15 cellular contexts compared by ENCODE assay signal in the genomic region with DNA sequence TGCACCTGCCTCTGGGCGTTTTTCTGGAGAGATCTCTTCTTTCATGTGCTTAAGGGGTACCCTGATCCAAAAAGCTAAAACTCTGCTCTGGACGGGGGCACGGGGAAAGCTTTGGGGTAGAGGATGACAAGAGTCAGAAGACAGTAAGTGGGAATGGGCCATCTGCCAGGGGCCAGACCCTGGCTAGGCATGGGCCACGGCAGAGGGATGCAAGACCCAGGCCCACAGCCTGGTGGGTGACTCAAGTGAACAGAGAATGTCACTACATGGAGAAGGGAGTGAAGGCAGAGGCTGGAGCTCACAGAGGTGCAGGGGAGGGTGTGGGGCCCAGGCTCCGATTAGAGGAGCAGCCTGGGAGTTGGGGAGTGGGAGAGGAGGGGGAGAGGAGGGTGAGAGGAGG. TPM values are rescaled to one million over a fixed set of nuclear protein-coding genes. Genes with fewer than 3 reads are reported as not detected.
A peak's percentile ranks its signal among the peaks of the same experiment; 100 is the strongest.
DNase-seq lines count a peak whose midpoint lies in the region; ATAC-seq and TF ChIP-seq lines count a peak whose summit lies in the region.
"Had no signal": no experiment of that assay in that cellular context is flagged by ENCODE, and none has a peak within 500 bp of the region (broad histone marks: within the 10 kb centered on the region; RNA-seq: fewer than 3 reads in every experiment).

No MANE protein-coding gene starts in this region.

- TF ChIP-seq EP300 in gastroesophageal sphincter (IDR thresholded peaks at IDR 0.05) = no peak
- no peak for TF ChIP-seq EP300 in sigmoid colon (IDR thresholded peaks at IDR 0.05)

- H3K4me3 ChIP-seq in right cardiac atrium (ENCODE audit: low read length) (no peak overlapping the region), gastroesophageal sphincter (no peak overlapping the region), sigmoid colon (no peak overlapping the region)
- H3K4me3 ChIP-seq: A549 had no signal

- intact Hi-C loops in right cardiac atrium (cut with DNase I) = no loop called here
- intact Hi-C loops in left ventricle myocardium superior (cut with micrococcal nuclease) = no loop called here
- intact Hi-C loops in sigmoid colon (cut with DNase I) = no loop called here

- H3K4me1 ChIP-seq in right cardiac atrium (ENCODE audit: control insufficient read depth, insufficient read depth, low read length) (no peaks in the 10 kb centered on the region), gastroesophageal sphincter (peaks cover 0 to 16% (median 0%) of the 10 kb centered on the region in 3 donors), sigmoid colon (peaks cover 0 to 17% (median 8%) of the 10 kb centered on the region in 4 donors)
- H3K4me1 ChIP-seq: A549, Caco-2 had no signal

- H3K9me3 ChIP-seq in right cardiac atrium (ENCODE audit: control insufficient read depth, low read length) (no peaks in the 10 kb centered on the region), gastroesophageal sphincter (no peaks in the 10 kb centered on the region), sigmoid colon (no peaks in the 10 kb centered on the region)
- H3K9me3 ChIP-seq: A549, Caco-2 had no signal

- TF ChIP-seq CTCF in gastroesophageal sphincter (IDR thresholded peaks at IDR 0.05) (no peak), sigmoid colon (IDR thresholded peaks at IDR 0.05) (no peak)

- H3K27me3 ChIP-seq in right cardiac atrium (ENCODE audit: control insufficient read depth, insufficient read depth) = no peaks in the 10 kb centered on the region
- no peaks in the 10 kb centered on the region for H3K27me3 ChIP-seq in gastroesophageal sphincter
- H3K27me3 ChIP-seq in sigmoid colon = no peaks in the 10 kb centered on the region

- H3K27ac ChIP-seq in right cardiac atrium (ENCODE audit: low read length) (no peak overlapping the region), gastroesophageal sphincter (peak overlapping the region in 3 of 4 donors; percentile 35 to 51 (median 48)), sigmoid colon (peak overlapping the region; percentile 14 to 99 (median 64))
- H3K27ac ChIP-seq: A549, HL-60 had no signal

- 83% methylated on average over 5 of the region's 5 CpGs for WGBS in right cardiac atrium
- WGBS in gastroesophageal sphincter (ENCODE audit: low coverage in 1 of 2), 2 donors = 50% methylated on average over 2 of the region's 5 CpGs; no CpG with 5 or more reads in 1 of the 2 donors
- 86 to 88% methylated on average over 5 of the region's 5 CpGs for WGBS in sigmoid colon, 2 donors

- peaks cover 0 to 100% of the 10 kb centered on the region in 2 donors for H3K36me3 ChIP-seq in gastroesophageal sphincter
- peaks cover 60 to 100% (median 97%) of the 10 kb centered on the region in 4 donors for H3K36me3 ChIP-seq in sigmoid colon

- TF ChIP-seq POLR2A in gastroesophageal sphincter (IDR thresholded peaks at IDR 0.05) (no peak), sigmoid colon (IDR thresholded peaks at IDR 0.05) (no peak)

- ATAC-seq in right cardiac atrium (no peak), left ventricle myocardium superior (no peak), gastroesophageal sphincter (no peak)
- ATAC-seq: A549; CD8-positive, alpha-beta T cell had no signal

- DNase-seq in right cardiac atrium (peak; percentile 6 to 23 (median 15)), left ventricle myocardium superior (no peak), sigmoid colon (no peak), NCI-H82 (lab: John Stamatoyannopoulos, UW) (no peak), ACHN (no peak), anterior cingulate cortex (lab: John Stamatoyannopoulos, UW) (no peak)
- DNase-seq: Caco-2, DND-41, GDM1, HCEC 1CT had no signal

- in situ Hi-C loops in ACHN (cut with HindIII; ENCODE audit: low pct_ligation_motif_present, low pct_unique_long_range_greater_than_20kb, low sequenced_read_pairs) = no loop called here

RNA-seq across cellular contexts. Expression of gene FLNC, which starts 15.3 kb away (rescaled TPM):
- 100 to 1,000 TPM; 244 to 358 (median 285) TPM for total RNA-seq in right cardiac atrium
- 216 TPM for polyA plus RNA-seq in right cardiac atrium
- total RNA-seq in left ventricle myocardium superior = 591 TPM
- total RNA-seq in gastroesophageal sphincter = 1,000 to 10,000 TPM in 1 of 4 donors, 100 to 1,000 TPM in 3; 308 to 1,162 (median 401) TPM
- 100 to 1,000 TPM in 3 of 4 donors, 10 to 100 TPM in 1; 95.3 to 489 (median 242) TPM for total RNA-seq in sigmoid colon
- polyA plus RNA-seq in sigmoid colon = 10 to 100 TPM in 1 of 3 donors, 1 to 10 TPM in 1, under 1 TPM in 1; 0.69 to 12.6 (median 5.4) TPM
- polyA plus RNA-seq: CD14-positive monocyte had no signal

RNA-seq across cellular contexts. Expression of gene ATP6V1F, which starts 17.2 kb away (rescaled TPM):
- total RNA-seq in right cardiac atrium (100 to 1,000 TPM; 127 to 139 (median 134) TPM), left ventricle myocardium superior (115 TPM), gastroesophageal sphincter (100 to 1,000 TPM in 1 of 4 donors, 10 to 100 TPM in 3; 67.7 to 101 (median 84.5) TPM), sigmoid colon (100 to 1,000 TPM in 3 of 4 donors, 10 to 100 TPM in 1; 96.7 to 138 (median 131) TPM)
- polyA plus RNA-seq in right cardiac atrium (224 TPM), sigmoid colon (100 to 1,000 TPM; 148 to 214 (median 183) TPM)

RNA-seq across cellular contexts. Expression of gene CCDC136, which starts 53.7 kb away (rescaled TPM):
- total RNA-seq in right cardiac atrium = 1 to 10 TPM; 2.5 to 6.9 (median 5.4) TPM
- 5.7 TPM for polyA plus RNA-seq in right cardiac atrium
- total RNA-seq in left ventricle myocardium superior = 6.5 TPM
- total RNA-seq in gastroesophageal sphincter = 10 to 100 TPM; 14.5 to 46.9 (median 21.5) TPM
- 10 to 100 TPM; 19.9 to 53.7 (median 23.7) TPM for total RNA-seq in sigmoid colon
- 1 to 10 TPM in 2 of 3 donors, not detected in 1; 2.4 to 2.8 TPM for polyA plus RNA-seq in sigmoid colon

Comparison
In these comparisons a context has a peak if more than half of its experiments do, and no peak if none do; other contexts are left out.
1. DNase-seq: peak in right cardiac atrium (3 of 3); none in left ventricle myocardium superior (single experiment), sigmoid colon (single experiment), NCI-H82 (single experiment), ACHN (single experiment) and anterior cingulate cortex (0 of 58).